8 cellular contexts compared by ENCODE assay signal in genomic region chr14:31026395-31027096, GRCh38.
DNase-seq lines count a peak whose midpoint lies in the region; ATAC-seq, FAIRE-seq and TF ChIP-seq lines count a peak whose summit lies in the region.

No MANE protein-coding gene starts in this region.

- peak; percentile 2 for TF ChIP-seq CTCF in brain microvascular endothelial cell (IDR thresholded peaks at IDR 0.05; ENCODE audit: low read depth, low read length, missing control alignments)

- no peaks in the 10 kb centered on the region for H3K36me3 ChIP-seq in brain microvascular endothelial cell (replicated peaks)

- ATAC-seq in GM18858 (IDR thresholded peaks at IDR 0.05; ENCODE audit: unreplicated experiment), result peak; percentile 79
- ATAC-seq in HG03066 (IDR thresholded peaks at IDR 0.05; ENCODE audit: low read depth, unreplicated experiment), result peak; percentile 93

- H3K4me3 ChIP-seq in brain microvascular endothelial cell (ENCODE audit: low read depth, low read length) (peak overlapping the region; percentile 91), iPS-11a (ENCODE audit: low read depth, low read length) (peak overlapping the region; percentile 89), skeletal muscle cell (ENCODE audit: low read depth, low read length) (peak overlapping the region; percentile 89)

- DNase-seq in NCI-H2107 treated with DMSO at 0.1 percent for 48 hours (lab: John Stamatoyannopoulos, UW; ENCODE audit: unreplicated experiment) (peak; percentile 93), UCSD-AML1 (lab: John Stamatoyannopoulos, UW; ENCODE audit: unreplicated experiment) (peak; percentile 95), brain microvascular endothelial cell (peak; percentile 98), skeletal muscle cell (ENCODE audit: low read depth) (peak; percentile 93)

- peak overlapping the region; percentile 89 for H3K27ac ChIP-seq in brain microvascular endothelial cell

- FAIRE-seq in A204.1 (lab: Jason Lieb, UNC), result peak; percentile 90

- in situ Hi-C loops in brain microvascular endothelial cell (cut with HindIII; ENCODE audit: low pct_ligation_motif_present, low sequenced_read_pairs), result no loop called here

- no peaks in the 10 kb centered on the region for H3K27me3 ChIP-seq in brain microvascular endothelial cell (replicated peaks)

Comparison
In these comparisons a context has a peak if more than half of its experiments do, and no peak if none do; other contexts are left out.
1. Peak in every context shown above with its lines: DNase-seq, ATAC-seq, H3K4me3 ChIP-seq and H3K27ac ChIP-seq.